8 cellular contexts compared by ENCODE assay signal in the genomic region with DNA sequence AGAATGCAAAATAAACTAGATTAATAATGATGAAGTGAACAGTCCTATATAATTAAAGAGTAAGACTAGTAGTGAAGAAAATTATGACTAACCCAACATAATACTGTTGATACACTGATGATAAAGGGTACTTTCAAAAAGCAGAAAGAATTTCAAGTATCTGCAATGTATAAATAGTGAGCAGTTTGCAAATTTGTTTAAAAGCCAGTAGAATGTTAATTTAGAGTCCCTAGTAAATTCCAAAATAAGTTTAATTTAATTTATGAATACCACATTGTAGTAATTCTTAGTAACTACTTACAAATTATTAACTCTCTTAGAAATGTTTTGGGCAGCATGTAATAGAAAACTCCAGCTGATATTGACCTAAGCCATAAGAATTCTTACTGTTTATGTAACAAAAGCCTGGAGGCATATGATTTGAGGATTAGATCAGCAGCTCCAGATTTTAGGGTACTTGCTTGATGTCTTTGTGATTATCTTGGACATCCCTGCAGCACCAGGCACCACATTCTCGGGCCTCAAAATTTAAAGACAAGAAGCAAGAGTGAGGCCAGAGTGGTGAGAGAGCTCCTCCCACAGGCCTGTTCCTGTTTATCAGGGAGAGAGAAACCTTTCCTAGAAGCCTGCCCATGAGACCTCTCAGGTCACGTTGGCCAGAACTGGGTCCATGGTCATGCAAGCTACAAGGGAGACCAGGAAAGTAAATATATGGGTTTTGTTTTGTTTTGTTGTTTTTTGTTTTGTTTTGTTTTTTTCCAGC.
DNase-seq lines count a peak whose midpoint lies in the region; ATAC-seq and TF ChIP-seq lines count a peak whose summit lies in the region.

No MANE protein-coding gene starts in this region.

- no peaks in the 10 kb centered on the region for H3K36me3 Mint-ChIP-seq in MCF 10A (ENCODE audit: insufficient read depth, unreplicated experiment)
- no peaks in the 10 kb centered on the region for H3K36me3 Mint-ChIP-seq in effector memory CD8-positive, alpha-beta T cell (ENCODE audit: insufficient read depth)

- no peak for ATAC-seq in GM18861 (IDR thresholded peaks at IDR 0.05; ENCODE audit: unreplicated experiment)
- ATAC-seq in effector memory CD8-positive, alpha-beta T cell (replicated peaks): no peak

- POLR2A ChIA-PET in MCF 10A (lab: Yijun Ruan, JAX) (interaction anchor here (0.7 to 0.8 kb wide), 3 partner anchors 93 to 423 kb away, joined by 3 read pairs; no protein-coding TSS in a partner anchor), HEK293 (lab: Yijun Ruan, JAX) (no interaction called here)

- no peaks in the 10 kb centered on the region for H3K79me2 ChIP-seq in hepatocyte

- H3K4me1 ChIP-seq in breast epithelium (no peaks in the 10 kb centered on the region), HEK293 (ENCODE audit: control insufficient read depth, insufficient read depth, low read length) (no peaks in the 10 kb centered on the region), hepatocyte (ENCODE audit: insufficient read depth) (no peaks in the 10 kb centered on the region)

- no peaks in the 10 kb centered on the region for H3K4me1 Mint-ChIP-seq in MCF 10A (ENCODE audit: insufficient read depth, unreplicated experiment)
- peaks cover 2 to 8% of the 10 kb centered on the region in 2 donors for H3K4me1 Mint-ChIP-seq in effector memory CD8-positive, alpha-beta T cell (ENCODE audit: low read depth in 2 of 2)

- H2AFZ ChIP-seq in hepatocyte: no peak overlapping the region

- no peaks in the 10 kb centered on the region for H3K9me2 ChIP-seq in hepatocyte (replicated peaks; ENCODE audit: insufficient read depth)

- peaks cover 29% of the 10 kb centered on the region for H3K27me3 Mint-ChIP-seq in MCF 10A (ENCODE audit: insufficient read depth, unreplicated experiment)
- peaks cover 0 to 5% of the 10 kb centered on the region in 2 donors for H3K27me3 Mint-ChIP-seq in effector memory CD8-positive, alpha-beta T cell

- H3K4me2 ChIP-seq in hepatocyte: no peak overlapping the region

- CTCF ChIA-PET in MCF 10A (lab: Yijun Ruan, JAX) (interaction anchor here (0.6 to 6.6 kb wide), 28 partner anchors 9 to 1914 kb away, joined by 3 to 61 read pairs (median 3); no protein-coding TSS in a partner anchor), HEK293 (lab: Yijun Ruan, JAX) (interaction anchor here (0.5 to 2.3 kb wide), 18 partner anchors 14 to 1713 kb away, joined by 3 to 13 read pairs (median 3); no protein-coding TSS in a partner anchor)

- no peaks in the 10 kb centered on the region for H3K27me3 ChIP-seq in breast epithelium
- no peaks in the 10 kb centered on the region for H3K27me3 ChIP-seq in hepatocyte

- TF ChIP-seq CTCF in MCF 10A (IDR thresholded peaks at IDR 0.05; ENCODE audit: unreplicated experiment): peak; percentile 62
- TF ChIP-seq CTCF in breast epithelium (IDR thresholded peaks at IDR 0.05): no peak
- TF ChIP-seq CTCF in HEK293 (tag by site-specific recombination; IDR thresholded peaks at IDR 0.05): no peak
- TF ChIP-seq CTCF in hepatocyte (IDR thresholded peaks at IDR 0.05; ENCODE audit: poor library complexity): peak; percentile 70

- TF ChIP-seq POLR2A in breast epithelium (IDR thresholded peaks at IDR 0.05): no peak

- H3K4me3 Mint-ChIP-seq in MCF 10A (ENCODE audit: unreplicated experiment): no peak overlapping the region
- no peak overlapping the region for H3K4me3 Mint-ChIP-seq in effector memory CD8-positive, alpha-beta T cell

- H3K9me3 ChIP-seq in breast epithelium (no peaks in the 10 kb centered on the region), HEK293 (ENCODE audit: control insufficient read depth, insufficient read depth, low read depth, low read length) (no peaks in the 10 kb centered on the region), hepatocyte (ENCODE audit: low read depth) (no peaks in the 10 kb centered on the region)

- no TSS peak for BruUV-seq in MCF 10A (replicated peaks; lab: Mats Ljungman, UMichigan)

- H3K4me3 ChIP-seq in breast epithelium: no peak overlapping the region
- H3K4me3 ChIP-seq in HEK293 (ENCODE audit: low read depth, low read length): no peak overlapping the region
- no peak overlapping the region for H3K4me3 ChIP-seq in hepatocyte

- no peak overlapping the region for H3K27ac Mint-ChIP-seq in MCF 10A (ENCODE audit: low read depth, unreplicated experiment)
- H3K27ac Mint-ChIP-seq in effector memory CD8-positive, alpha-beta T cell: no peak overlapping the region

- no peaks in the 10 kb centered on the region for H4K20me1 ChIP-seq in hepatocyte (ENCODE audit: insufficient read depth, poor library complexity, severe bottlenecking)

- H3K36me3 ChIP-seq in breast epithelium (no peaks in the 10 kb centered on the region), HEK293 (ENCODE audit: control insufficient read depth in 2 of 2, insufficient read depth in 1 of 2, low read length in 2 of 2) (no peaks in the 10 kb centered on the region), hepatocyte (replicated peaks; ENCODE audit: insufficient read depth, low read depth) (no peaks in the 10 kb centered on the region)

- WGBS in hepatocyte (ENCODE audit: low lambda C conversion rate, missing lambda C conversion rate): 12% methylated on average over 2 of the region's 2 CpGs

- intact Hi-C loops in MCF 10A (cut with micrococcal nuclease): loop anchor here (1.0 to 5.0 kb wide), 4 partner anchors 423 to 938 kb away; no protein-coding TSS in a partner anchor
- intact Hi-C loops in breast epithelium (cut with DNase I; ENCODE audit: low total_unique reads): no loop called here

- DNase-seq in MCF 10A (ENCODE audit: unreplicated experiment) (peak; percentile 53), breast epithelium (ENCODE audit: low spot score in 2 of 2) (no peak), NCI-H1092 (lab: John Stamatoyannopoulos, UW) (peak; percentile 55), SKM-1 (lab: John Stamatoyannopoulos, UW; ENCODE audit: unreplicated experiment) (peak; percentile 43), hepatocyte (ENCODE audit: low spot score) (peak; percentile 67)
- DNase-seq in effector memory CD8-positive, alpha-beta T cell: no peak

- H3K9me3 Mint-ChIP-seq in MCF 10A (ENCODE audit: unreplicated experiment): peaks cover 7% of the 10 kb centered on the region
- no peaks in the 10 kb centered on the region for H3K9me3 Mint-ChIP-seq in effector memory CD8-positive, alpha-beta T cell

- H3K27ac ChIP-seq in breast epithelium (no peak overlapping the region), HEK293 (ENCODE audit: extremely low read depth, low read depth, low read length) (no peak overlapping the region), hepatocyte (no peak overlapping the region)

TF ChIP-seq in HEK293, 187 proteins besides CTCF, POLR2A, EP300 and RAD21:
- TF ChIP-seq ZNF654 (tag by site-specific recombination; IDR thresholded peaks at IDR 0.05; ENCODE audit: low read depth) (peak; percentile 66), ZNF280C (tag by site-specific recombination; IDR thresholded peaks at IDR 0.05) (no peak)

Comparison
In these comparisons a context has a peak if more than half of its experiments do, and no peak if none do; other contexts are left out.
1. DNase-seq: peak in MCF 10A (single experiment), NCI-H1092 (single experiment), SKM-1 (single experiment) and hepatocyte (single experiment); none in breast epithelium (0 of 2) and effector memory CD8-positive, alpha-beta T cell (0 of 3).
2. CTCF ChIP-seq: peak in MCF 10A (single experiment) and hepatocyte (single experiment); none in breast epithelium (0 of 3) and HEK293 (single experiment).